Comparison of ENCODE assay signal across 9 cellular contexts in genomic region chr1:41742219-41742618, GRCh38.
DNase-seq lines count a peak whose midpoint lies in the region; ATAC-seq and TF ChIP-seq lines count a peak whose summit lies in the region.
"Had no signal": no experiment of that assay in that cellular context is flagged by ENCODE, and none has a peak within 500 bp of the region (broad histone marks: within the 10 kb centered on the region; RNA-seq: fewer than 3 reads in every experiment).

No MANE protein-coding gene starts in this region.

- DNase-seq in DMS153 (lab: John Stamatoyannopoulos, UW) (peak; percentile 96), NCI-H1092 treated with DMSO at 0.1 percent for 48 hours (lab: John Stamatoyannopoulos, UW) (peak; percentile 42), medulla oblongata (ENCODE audit: extremely low spot score) (peak; percentile 71), GM13976 (ENCODE audit: low spot score) (no peak), cerebellar nuclear complex (lab: John Stamatoyannopoulos, UW) (no peak)
- DNase-seq in stimulated activated CD4-positive, alpha-beta T cell treated with anti-CD3 and anti-CD28 coated beads, Interleukin-4, amount 100 ng/mL, for 1 hour: no peak
- DNase-seq: left cardiac atrium had no signal

- TF ChIP-seq CTCF in GM13976 (IDR thresholded peaks at IDR 0.05; ENCODE audit: borderline replicate concordance, control extremely low read depth, extremely low read depth, insufficient read depth, missing control alignments): no peak

- H3K36me3 Mint-ChIP-seq in activated naive CD8-positive, alpha-beta T cell: no peaks in the 10 kb centered on the region

- no peaks in the 10 kb centered on the region for H3K9me3 Mint-ChIP-seq in activated naive CD8-positive, alpha-beta T cell (ENCODE audit: low read depth)

- H3K27ac Mint-ChIP-seq in activated naive CD8-positive, alpha-beta T cell: peak overlapping the region; percentile 90

- ATAC-seq in HG03280 (IDR thresholded peaks at IDR 0.05; ENCODE audit: unreplicated experiment): no peak
- ATAC-seq: left cardiac atrium had no signal

- H3K27me3 Mint-ChIP-seq in activated naive CD8-positive, alpha-beta T cell: no peaks in the 10 kb centered on the region

- H3K4me1 Mint-ChIP-seq in activated naive CD8-positive, alpha-beta T cell (ENCODE audit: low read depth): peaks cover 84% of the 10 kb centered on the region

- in situ Hi-C loops in GM13976 (cut with MboI; ENCODE audit: low sequenced_read_pairs, unreplicated experiment): no loop called here

- peak overlapping the region; percentile 46 for H3K4me3 Mint-ChIP-seq in activated naive CD8-positive, alpha-beta T cell

Comparison
In these comparisons a context has a peak if more than half of its experiments do, and no peak if none do; other contexts are left out.
1. DNase-seq: peak in DMS153 (single experiment), NCI-H1092 treated with DMSO at 0.1 percent for 48 hours (single experiment) and medulla oblongata (single experiment); none in GM13976 (single experiment), cerebellar nuclear complex (0 of 2) and stimulated activated CD4-positive, alpha-beta T cell treated with anti-CD3 and anti-CD28 coated beads, Interleukin-4, amount 100 ng/mL, for 1 hour (single experiment).